12 cellular contexts compared by ENCODE assay signal in genomic region chr19:38252935-38253691, GRCh38. TPM values are rescaled to one million over a fixed set of nuclear protein-coding genes. Genes with fewer than 3 reads are reported as not detected.
DNase-seq lines count a peak whose midpoint lies in the region; ATAC-seq and TF ChIP-seq lines count a peak whose summit lies in the region.
"Had no signal": no experiment of that assay in that cellular context is flagged by ENCODE, and none has a peak within 500 bp of the region (broad histone marks: within the 10 kb centered on the region; RNA-seq: fewer than 3 reads in every experiment).

No MANE protein-coding gene starts in this region.

- H3K36me3 Mint-ChIP-seq in activated CD4-positive, alpha-beta T cell treated with anti-CD3 and anti-CD28 coated beads, Interleukin-2, amount 10 ng/mL, durations not matched to agents 24 days and 14 days (ENCODE audit: low read depth) = peaks cover 6% of the 10 kb centered on the region
- H3K36me3 Mint-ChIP-seq in nephron (ENCODE audit: low read depth) = no peaks in the 10 kb centered on the region

- H3K4me1 Mint-ChIP-seq in activated CD4-positive, alpha-beta T cell treated with anti-CD3 and anti-CD28 coated beads, Interleukin-2, amount 10 ng/mL, durations not matched to agents 24 days and 14 days = peaks cover 26% of the 10 kb centered on the region
- H3K4me1 Mint-ChIP-seq in nephron = peaks cover 52% of the 10 kb centered on the region

- intact Hi-C loops in activated CD4-positive, alpha-beta T cell treated with anti-CD3 and anti-CD28 coated beads, Interleukin-2, amount 10 ng/mL, durations not matched to agents 24 days and 14 days (cut with micrococcal nuclease) = no loop called here

- H3K79me2 ChIP-seq in fibroblast of lung (ENCODE audit: control insufficient read depth, insufficient read depth, low read length) = peaks cover 23% of the 10 kb centered on the region

- no peaks in the 10 kb centered on the region for H3K27me3 ChIP-seq in fibroblast of lung (ENCODE audit: control insufficient read depth, insufficient read depth, low read length)

- H3K27ac Mint-ChIP-seq in activated CD4-positive, alpha-beta T cell treated with anti-CD3 and anti-CD28 coated beads, Interleukin-2, amount 10 ng/mL, durations not matched to agents 24 days and 14 days = peak overlapping the region; percentile 71
- peak overlapping the region; percentile 91 to 96 (median 94) for H3K27ac Mint-ChIP-seq in nephron

- peaks cover 14% of the 10 kb centered on the region for H3K4me1 ChIP-seq in fibroblast of lung (ENCODE audit: control insufficient read depth, extremely low read depth, insufficient read depth, low read length)

- no peak overlapping the region for H2AFZ ChIP-seq in fibroblast of lung (ENCODE audit: low read length)

- no peak overlapping the region for H3K4me2 ChIP-seq in fibroblast of lung (ENCODE audit: extremely low read depth, insufficient read depth, low read length)

- no peak overlapping the region for H3K27ac ChIP-seq in fibroblast of lung (ENCODE audit: insufficient read depth, low read length)

- peaks cover 12% of the 10 kb centered on the region for H3K27me3 Mint-ChIP-seq in activated CD4-positive, alpha-beta T cell treated with anti-CD3 and anti-CD28 coated beads, Interleukin-2, amount 10 ng/mL, durations not matched to agents 24 days and 14 days
- peaks cover 12% of the 10 kb centered on the region for H3K27me3 Mint-ChIP-seq in nephron (ENCODE audit: low read depth)

- no peaks in the 10 kb centered on the region for H3K9me3 ChIP-seq in fibroblast of lung (ENCODE audit: control insufficient read depth, insufficient read depth, low read depth, low read length)

- peak overlapping the region in 1 of 4 experiments; percentile 11 for H3K4me3 ChIP-seq in fibroblast of lung (replicated peaks in 1 of 4; ENCODE audit: control extremely low read depth in 1 of 4, insufficient read depth in 1 of 4, low read depth in 3 of 4, low read length in 4 of 4)

- H4K20me1 ChIP-seq in fibroblast of lung (ENCODE audit: control insufficient read depth, extremely low read depth, insufficient read depth, low read length) = no peaks in the 10 kb centered on the region

- DNase-seq in activated CD4-positive, alpha-beta T cell treated with anti-CD3 and anti-CD28 coated beads, Interleukin-2, amount 10 ng/mL, durations not matched to agents 24 days and 14 days = peak; percentile 78
- no peak for DNase-seq in activated CD4-positive, alpha-beta T cell treated with anti-CD3 and anti-CD28 coated beads, Interleukin-2, amount 50 U/mL, for 1 hour
- peak in 1 of 2 donors; percentile 17 for DNase-seq in fibroblast of lung (ENCODE audit: low read depth in 2 of 2)
- DNase-seq in ureter (ENCODE audit: low spot score) = peak; percentile 73
- DNase-seq in GM03348 (ENCODE audit: low spot score) = no peak
- no peak for DNase-seq in OCI-M2 (lab: John Stamatoyannopoulos, UW; ENCODE audit: unreplicated experiment)
- DNase-seq: dermis blood vessel endothelial cell, NCI-H2029 treated with DMSO at 0.1 percent for 48 hours had no signal

- no peak for ATAC-seq in GM21576 (IDR thresholded peaks at IDR 0.05; ENCODE audit: unreplicated experiment)

- peak overlapping the region; percentile 58 for H3K4me3 Mint-ChIP-seq in activated CD4-positive, alpha-beta T cell treated with anti-CD3 and anti-CD28 coated beads, Interleukin-2, amount 10 ng/mL, durations not matched to agents 24 days and 14 days
- peak overlapping the region in 2 of 3 experiments; percentile 50 for H3K4me3 Mint-ChIP-seq in nephron

- no peaks in the 10 kb centered on the region for H3K9me3 Mint-ChIP-seq in activated CD4-positive, alpha-beta T cell treated with anti-CD3 and anti-CD28 coated beads, Interleukin-2, amount 10 ng/mL, durations not matched to agents 24 days and 14 days
- H3K9me3 Mint-ChIP-seq in nephron = no peaks in the 10 kb centered on the region

- H3K9ac ChIP-seq in fibroblast of lung (ENCODE audit: insufficient read depth, low read length) = peak overlapping the region; percentile 36

- TF ChIP-seq CTCF in fibroblast of lung (conservative IDR thresholded peaks at IDR 0.05 in 1 of 2, IDR thresholded peaks at IDR 0.05 in 1 of 2; ENCODE audit: low read depth in 1 of 2, low read length in 2 of 2) = no peak
- TF ChIP-seq CTCF in nephron (IDR thresholded peaks at IDR 0.05; ENCODE audit: unreplicated experiment in 3 of 3) = no peak

- H3K36me3 ChIP-seq in fibroblast of lung (ENCODE audit: control insufficient read depth, insufficient read depth, low read length) = no peaks in the 10 kb centered on the region

RNA-seq across cellular contexts. Expression of gene PPP1R14A, which starts 3.1 kb away (rescaled TPM):
- total RNA-seq in activated CD4-positive, alpha-beta T cell treated with anti-CD3 and anti-CD28 coated beads, Interleukin-2, amount 10 ng/mL, durations not matched to agents 24 days and 14 days = 60.3 and 61.1 TPM in 2 replicates
- total RNA-seq in fibroblast of lung = 2.1 and 7.1 TPM in 2 replicates
- 2.2 and 146 TPM in 2 replicates for polyA plus RNA-seq in fibroblast of lung
- polyA plus RNA-seq in fibroblast of lung (2012) = 7.5 and 373 TPM in 2 replicates
- 0.52 and 15.9 TPM in 2 replicates for polyA minus RNA-seq in fibroblast of lung (ENCODE audit: low replicate concordance)
- 98.6 TPM for total RNA-seq in ureter
- total RNA-seq: A673 had no signal

RNA-seq across cellular contexts. Expression of gene SPINT2, which starts 11.3 kb away (rescaled TPM):
- 69.6 and 70.7 TPM in 2 replicates for total RNA-seq in activated CD4-positive, alpha-beta T cell treated with anti-CD3 and anti-CD28 coated beads, Interleukin-2, amount 10 ng/mL, durations not matched to agents 24 days and 14 days
- total RNA-seq in fibroblast of lung (4.5 and 8.7 TPM in 2 replicates), ureter (286 TPM)
- 2.1 and 4.6 TPM in 2 replicates for polyA plus RNA-seq in fibroblast of lung
- polyA plus RNA-seq in fibroblast of lung (2012) = 2.1 and 7.6 TPM in 2 replicates
- polyA minus RNA-seq in fibroblast of lung (ENCODE audit: low replicate concordance) = 1.6 and 24.3 TPM in 2 replicates
- total RNA-seq: A673 had no signal

RNA-seq across cellular contexts. Expression of gene DPF1, which starts 29.1 kb away (rescaled TPM):
- 1.8 and 2.0 TPM in 2 replicates for total RNA-seq in activated CD4-positive, alpha-beta T cell treated with anti-CD3 and anti-CD28 coated beads, Interleukin-2, amount 10 ng/mL, durations not matched to agents 24 days and 14 days
- 0.50 and 0.51 TPM in 2 replicates for total RNA-seq in fibroblast of lung
- 1.6 and 5.2 TPM in 2 replicates for polyA plus RNA-seq in fibroblast of lung
- polyA plus RNA-seq in fibroblast of lung (2012) = 1.6 and 5.0 TPM in 2 replicates
- 3.0 and 9.4 TPM in 2 replicates for polyA minus RNA-seq in fibroblast of lung (ENCODE audit: low replicate concordance)
- total RNA-seq in ureter = not detected
- total RNA-seq: mononuclear cell had no signal

RNA-seq across cellular contexts. Expression of gene C19orf33, which starts 50.9 kb away (rescaled TPM):
- 0.52 TPM in 1 of 2 replicates, not detected in the other for total RNA-seq in activated CD4-positive, alpha-beta T cell treated with anti-CD3 and anti-CD28 coated beads, Interleukin-2, amount 10 ng/mL, durations not matched to agents 24 days and 14 days
- total RNA-seq in fibroblast of lung = not detected in 2 replicates
- not detected in 2 replicates for polyA plus RNA-seq in fibroblast of lung
- polyA plus RNA-seq in fibroblast of lung (2012) = 0.37 TPM in 1 of 2 replicates, not detected in the other
- polyA minus RNA-seq in fibroblast of lung (ENCODE audit: low replicate concordance) = not detected in 2 replicates
- total RNA-seq in ureter = 129 TPM
- total RNA-seq: A673 had no signal

Comparison
In these comparisons a context has a peak if more than half of its experiments do, and no peak if none do; other contexts are left out.
1. DNase-seq: peak in activated CD4-positive, alpha-beta T cell treated with anti-CD3 and anti-CD28 coated beads, Interleukin-2, amount 10 ng/mL, durations not matched to agents 24 days and 14 days (single experiment) and ureter (single experiment); none in activated CD4-positive, alpha-beta T cell treated with anti-CD3 and anti-CD28 coated beads, Interleukin-2, amount 50 U/mL, for 1 hour (single experiment), GM03348 (single experiment) and OCI-M2 (single experiment).